Comparison of ENCODE assay signal across 10 cellular contexts in genomic region chr2:45962522-45962921, GRCh38.
DNase-seq lines count a peak whose midpoint lies in the region; ATAC-seq, FAIRE-seq and TF ChIP-seq lines count a peak whose summit lies in the region.
"Had no signal": no experiment of that assay in that cellular context is flagged by ENCODE, and none has a peak within 500 bp of the region (broad histone marks: within the 10 kb centered on the region; RNA-seq: fewer than 3 reads in every experiment).

No MANE protein-coding gene starts in this region.

- peak; percentile 28 for FAIRE-seq in endothelial cell of umbilical vein (lab: Jason Lieb, UNC)

- H3K27ac Mint-ChIP-seq in nephron progenitor cell, result no peak overlapping the region
- no peak overlapping the region for H3K27ac Mint-ChIP-seq in activated CD4-positive, alpha-beta T cell treated with anti-CD3 and anti-CD28 coated beads for 36 hours
- H3K27ac Mint-ChIP-seq in endothelial cell (ENCODE audit: unreplicated experiment), result no peak overlapping the region
- H3K27ac Mint-ChIP-seq: CD4-positive, alpha-beta T cell had no signal

- CTCF ChIA-PET in endothelial cell of umbilical vein (lab: Charles Lee), result interaction anchor here (0.8 to 2.6 kb wide), 11 partner anchors 10 to 1373 kb away, joined by 3 to 14 read pairs (median 4); no protein-coding TSS in a partner anchor
- CTCF ChIA-PET in activated CD4-positive, alpha-beta T cell treated with anti-CD3 and anti-CD28 coated beads for 36 hours (lab: Charles Lee), result no interaction called here

- in situ Hi-C loops in ACHN (cut with HindIII; ENCODE audit: low pct_ligation_motif_present, low pct_unique_long_range_greater_than_20kb, low sequenced_read_pairs), result no loop called here

- H3K27me3 ChIP-seq in endothelial cell of umbilical vein (ENCODE audit: control insufficient read depth in 2 of 2, insufficient read depth in 2 of 2, low read length in 2 of 2), result no peaks in the 10 kb centered on the region

- ATAC-seq in activated CD4-positive, alpha-beta T cell treated with anti-CD3 and anti-CD28 coated beads for 36 hours, result no peak

- POLR2A ChIA-PET in endothelial cell of umbilical vein (lab: Charles Lee), result no interaction called here
- POLR2A ChIA-PET in activated CD4-positive, alpha-beta T cell treated with anti-CD3 and anti-CD28 coated beads for 36 hours (lab: Charles Lee), result no interaction called here

- no peaks in the 10 kb centered on the region for H4K20me1 ChIP-seq in endothelial cell of umbilical vein (replicated peaks; ENCODE audit: control insufficient read depth, extremely low read depth, insufficient read depth, low read length)

- dilution Hi-C loops in endothelial cell of umbilical vein (cut with MboI; ENCODE audit: extremely low pct_ligation_motif_present, low sequenced_read_pairs), result no loop called here

- H3K4me1 Mint-ChIP-seq in nephron progenitor cell, result peaks cover 9% of the 10 kb centered on the region
- peaks cover 14% of the 10 kb centered on the region for H3K4me1 Mint-ChIP-seq in activated CD4-positive, alpha-beta T cell treated with anti-CD3 and anti-CD28 coated beads for 36 hours
- peaks cover 32% of the 10 kb centered on the region for H3K4me1 Mint-ChIP-seq in endothelial cell (ENCODE audit: unreplicated experiment)

- TF ChIP-seq POLR2A in endothelial cell of umbilical vein (IDR thresholded peaks at IDR 0.05; ENCODE audit: low read depth, low read length), result no peak

- H3K9me3 Mint-ChIP-seq in nephron progenitor cell (no peaks in the 10 kb centered on the region), endothelial cell (ENCODE audit: unreplicated experiment) (no peaks in the 10 kb centered on the region)
- no peaks in the 10 kb centered on the region for H3K9me3 Mint-ChIP-seq in activated CD4-positive, alpha-beta T cell treated with anti-CD3 and anti-CD28 coated beads for 36 hours (ENCODE audit: low read depth)
- H3K9me3 Mint-ChIP-seq: CD4-positive, alpha-beta T cell had no signal

- TF ChIP-seq CTCF in endothelial cell of umbilical vein (IDR thresholded peaks at IDR 0.05; ENCODE audit: extremely low read depth in 1 of 2, insufficient read depth in 1 of 2, low read depth in 1 of 2, low read length in 2 of 2), result no peak
- no peak for TF ChIP-seq CTCF in nephron progenitor cell (IDR thresholded peaks at IDR 0.05)
- TF ChIP-seq CTCF in endothelial cell (IDR thresholded peaks at IDR 0.05; ENCODE audit: unreplicated experiment), result no peak

- H3K9me3 ChIP-seq in endothelial cell of umbilical vein (replicated peaks; ENCODE audit: control insufficient read depth, insufficient read depth, low read length), result no peaks in the 10 kb centered on the region

- H2AFZ ChIP-seq in endothelial cell of umbilical vein (ENCODE audit: low read depth, low read length), result no peak overlapping the region

- H3K4me3 ChIP-seq in endothelial cell of umbilical vein (replicated peaks in 1 of 3; ENCODE audit: insufficient read depth in 1 of 3, low read depth in 1 of 3, low read length in 3 of 3), result no peak overlapping the region

- H3K9ac ChIP-seq in endothelial cell of umbilical vein (replicated peaks; ENCODE audit: extremely low read depth, insufficient read depth, low read length), result no peak overlapping the region

- H3K36me3 Mint-ChIP-seq in nephron progenitor cell (ENCODE audit: low read depth), result no peaks in the 10 kb centered on the region
- H3K36me3 Mint-ChIP-seq in activated CD4-positive, alpha-beta T cell treated with anti-CD3 and anti-CD28 coated beads for 36 hours (ENCODE audit: low read depth), result no peaks in the 10 kb centered on the region
- H3K36me3 Mint-ChIP-seq in endothelial cell (ENCODE audit: low read depth, unreplicated experiment), result no peaks in the 10 kb centered on the region

- intact Hi-C loops in endothelial cell of umbilical vein (cut with micrococcal nuclease), result no loop called here
- intact Hi-C loops in activated CD4-positive, alpha-beta T cell treated with anti-CD3 and anti-CD28 coated beads for 36 hours (cut with DNase I, micrococcal nuclease), result no loop called here

- DNase-seq in ACHN (peak; percentile 46), NCI-H1105 treated with DMSO at 0.1 percent for 48 hours (lab: John Stamatoyannopoulos, UW) (peak; percentile 36), endothelial cell of umbilical vein (ENCODE audit: low read depth, low spot score) (peak; percentile 65), middle frontal gyrus (ENCODE audit: extremely low spot score, low spot score) (peak; percentile 24), nephron progenitor cell (no peak), NCI-H510A (lab: John Stamatoyannopoulos, UW) (no peak), endothelial cell (ENCODE audit: low spot score) (no peak)
- no peak for DNase-seq in activated CD4-positive, alpha-beta T cell treated with anti-CD3 and anti-CD28 coated beads for 36 hours
- DNase-seq: CD4-positive, alpha-beta T cell; NCI-H1436 had no signal

- no peak overlapping the region for H3K4me3 Mint-ChIP-seq in nephron progenitor cell
- H3K4me3 Mint-ChIP-seq in activated CD4-positive, alpha-beta T cell treated with anti-CD3 and anti-CD28 coated beads for 36 hours, result no peak overlapping the region
- no peak overlapping the region for H3K4me3 Mint-ChIP-seq in endothelial cell (ENCODE audit: unreplicated experiment)
- H3K4me3 Mint-ChIP-seq: CD4-positive, alpha-beta T cell had no signal

- H3K79me2 ChIP-seq in endothelial cell of umbilical vein (ENCODE audit: control insufficient read depth, insufficient read depth, low read length), result no peaks in the 10 kb centered on the region

- H3K4me1 ChIP-seq in endothelial cell of umbilical vein (ENCODE audit: control insufficient read depth, extremely low read depth, insufficient read depth, low read length), result peaks cover 37% of the 10 kb centered on the region

- H3K27me3 Mint-ChIP-seq in nephron progenitor cell (ENCODE audit: low read depth, poor library complexity), result peaks cover 42% of the 10 kb centered on the region
- H3K27me3 Mint-ChIP-seq in activated CD4-positive, alpha-beta T cell treated with anti-CD3 and anti-CD28 coated beads for 36 hours, result no peaks in the 10 kb centered on the region
- H3K27me3 Mint-ChIP-seq in endothelial cell (ENCODE audit: unreplicated experiment), result no peaks in the 10 kb centered on the region
- H3K27me3 Mint-ChIP-seq: CD4-positive, alpha-beta T cell had no signal

- no peaks in the 10 kb centered on the region for H3K9me1 ChIP-seq in endothelial cell of umbilical vein (replicated peaks; ENCODE audit: control insufficient read depth, extremely low read depth, insufficient read depth, low read length)

- H3K36me3 ChIP-seq in endothelial cell of umbilical vein (ENCODE audit: control insufficient read depth in 2 of 2, extremely low read depth in 1 of 2, insufficient read depth in 2 of 2, low read length in 2 of 2), result no peaks in the 10 kb centered on the region

- H3K27ac ChIP-seq in endothelial cell of umbilical vein (ENCODE audit: insufficient read depth, low read depth, low read length), result no peak overlapping the region

- no TSS peak for BruUV-seq in endothelial cell of umbilical vein (replicated peaks; lab: Mats Ljungman, UMichigan)

- H3K4me2 ChIP-seq in endothelial cell of umbilical vein (ENCODE audit: insufficient read depth, low read length), result no peak overlapping the region

TF ChIP-seq in endothelial cell of umbilical vein, 7 proteins besides CTCF, POLR2A, EP300 and RAD21:
- TF ChIP-seq EZH2 (IDR thresholded peaks at IDR 0.05; ENCODE audit: borderline replicate concordance, low read depth, low read length, severe bottlenecking), result no peak
- no peak for TF ChIP-seq MAX (IDR thresholded peaks at IDR 0.05; ENCODE audit: insufficient read depth, insufficient read length)
- TF ChIP-seq GATA2 (IDR thresholded peaks at IDR 0.05; ENCODE audit: insufficient read depth, insufficient read length, low read depth, low read length), result no peak
- TF ChIP-seq FOS (IDR thresholded peaks at IDR 0.05; ENCODE audit: borderline replicate concordance, insufficient read depth, low read length), result no peak
- TF ChIP-seq MYC (IDR thresholded peaks at IDR 0.05; ENCODE audit: low read depth, low read length), result no peak
- no peak for TF ChIP-seq JUN (IDR thresholded peaks at IDR 0.05; ENCODE audit: borderline replicate concordance, insufficient read depth, insufficient read length, low read depth)
- no peak for TF ChIP-seq POLR2AphosphoS5 (IDR thresholded peaks at IDR 0.05; ENCODE audit: insufficient read depth, low read depth, low read length)
TF ChIP-seq in endothelial cell of umbilical vein: peak in this region for 0.

Comparison
In these comparisons a context has a peak if more than half of its experiments do, and no peak if none do; other contexts are left out.
1. DNase-seq: peak in ACHN (single experiment), NCI-H1105 treated with DMSO at 0.1 percent for 48 hours (single experiment), endothelial cell of umbilical vein (single experiment) and middle frontal gyrus (single experiment); none in nephron progenitor cell (single experiment), activated CD4-positive, alpha-beta T cell treated with anti-CD3 and anti-CD28 coated beads for 36 hours (single experiment), NCI-H510A (single experiment) and endothelial cell (single experiment).